Comparison of ENCODE assay signal across 8 cellular contexts in genomic region chr17:61928101-61928436, GRCh38. TPM values are rescaled to one million over a fixed set of nuclear protein-coding genes. Genes with fewer than 3 reads are reported as not detected.
DNase-seq lines count a peak whose midpoint lies in the region; ATAC-seq and TF ChIP-seq lines count a peak whose summit lies in the region.

No MANE protein-coding gene starts in this region.

- H4K20me1 ChIP-seq in GM23248 (ENCODE audit: insufficient read depth): no peaks in the 10 kb centered on the region

- no peak for TF ChIP-seq CTCF in RWPE1 (conservative IDR thresholded peaks at IDR 0.05; ENCODE audit: low read depth)
- no peak for TF ChIP-seq CTCF in fibroblast of pulmonary artery (IDR thresholded peaks at IDR 0.05; ENCODE audit: low read length, missing control alignments)

- peaks cover 13% of the 10 kb centered on the region for H3K4me1 Mint-ChIP-seq in stimulated activated effector memory CD8-positive, alpha-beta T cell treated with anti-CD3 and anti-CD28 coated beads, Interleukin-12 subunit alpha, Interleukin-12 subunit beta, amount 100 ng/mL, for 72 hours

- peak overlapping the region; percentile 95 for H3K27ac Mint-ChIP-seq in stimulated activated effector memory CD8-positive, alpha-beta T cell treated with anti-CD3 and anti-CD28 coated beads, Interleukin-12 subunit alpha, Interleukin-12 subunit beta, amount 100 ng/mL, for 72 hours

- DNase-seq in GM23248: no peak
- no peak for DNase-seq in RWPE1 (ENCODE audit: low spot score)
- no peak for DNase-seq in fibroblast of pulmonary artery (ENCODE audit: low read depth)
- DNase-seq in stimulated activated effector memory CD8-positive, alpha-beta T cell treated with anti-CD3 and anti-CD28 coated beads, Interleukin-12 subunit alpha, Interleukin-12 subunit beta, amount 100 ng/mL, for 72 hours (ENCODE audit: low spot score in 2 of 2): no peak
- DNase-seq in SW480 (ENCODE audit: low spot score): no peak
- no peak for DNase-seq in NCI-H1092 (lab: John Stamatoyannopoulos, UW)
- no peak for DNase-seq in DMS 273 treated with DMSO at 0.1 percent for 48 hours (lab: John Stamatoyannopoulos, UW)

- no peaks in the 10 kb centered on the region for H3K27me3 ChIP-seq in GM23248 (replicated peaks; ENCODE audit: insufficient read depth)

- peak overlapping the region; percentile 96; the same call in 1 of the 2 replicates for H3K9ac ChIP-seq in GM23248

- peak overlapping the region; percentile 91 for H2AFZ ChIP-seq in GM23248

- H3K27ac ChIP-seq in GM23248 (peak overlapping the region; percentile 89), RWPE1 (peak overlapping the region; percentile 80)

- no peaks in the 10 kb centered on the region for H3K9me2 ChIP-seq in GM23248 (ENCODE audit: insufficient read depth)

- H3K4me1 ChIP-seq in GM23248 (ENCODE audit: insufficient read depth): peaks cover 13% of the 10 kb centered on the region

- POLR2A ChIA-PET in RWPE1 (lab: Yijun Ruan, JAX; ENCODE audit: low non-redundant PET): no interaction called here

- H3K4me3 Mint-ChIP-seq in stimulated activated effector memory CD8-positive, alpha-beta T cell treated with anti-CD3 and anti-CD28 coated beads, Interleukin-12 subunit alpha, Interleukin-12 subunit beta, amount 100 ng/mL, for 72 hours: peak overlapping the region; percentile 89

- CTCF ChIA-PET in RWPE1 (lab: Yijun Ruan, JAX): no interaction called here

- H3K36me3 ChIP-seq in GM23248 (ENCODE audit: low read depth): peaks cover 12% of the 10 kb centered on the region; the same call in 1 of the 2 replicates

- peak overlapping the region; percentile 94 for H3K4me2 ChIP-seq in GM23248 (ENCODE audit: unreplicated experiment)

- WGBS in GM23248 (ENCODE audit: low coverage in 1 of 2, low lambda C conversion rate in 2 of 2, missing lambda C conversion rate in 2 of 2), 2 experiments: 62 to 64% methylated on average over 4 of the region's 4 CpGs

- no peaks in the 10 kb centered on the region for H3K9me3 Mint-ChIP-seq in stimulated activated effector memory CD8-positive, alpha-beta T cell treated with anti-CD3 and anti-CD28 coated beads, Interleukin-12 subunit alpha, Interleukin-12 subunit beta, amount 100 ng/mL, for 72 hours

- H3K36me3 Mint-ChIP-seq in stimulated activated effector memory CD8-positive, alpha-beta T cell treated with anti-CD3 and anti-CD28 coated beads, Interleukin-12 subunit alpha, Interleukin-12 subunit beta, amount 100 ng/mL, for 72 hours: peaks cover 44% of the 10 kb centered on the region

- H3K9me3 ChIP-seq in GM23248 (ENCODE audit: low read depth): no peaks in the 10 kb centered on the region

- ATAC-seq in stimulated activated effector memory CD8-positive, alpha-beta T cell treated with anti-CD3 and anti-CD28 coated beads, Interleukin-12 subunit alpha, Interleukin-12 subunit beta, amount 100 ng/mL, for 72 hours: no peak
- no peak for ATAC-seq in HG03571 (IDR thresholded peaks at IDR 0.05; ENCODE audit: unreplicated experiment)

- H3F3A ChIP-seq in GM23248 (ENCODE audit: insufficient read depth): peaks cover 21% of the 10 kb centered on the region

- peaks cover 27% of the 10 kb centered on the region for H3K79me2 ChIP-seq in GM23248 (ENCODE audit: insufficient read depth)

- H3K4me3 ChIP-seq in GM23248 (peak overlapping the region; percentile 83), fibroblast of pulmonary artery (replicated peaks; ENCODE audit: low read depth, low read length) (peak overlapping the region; percentile 92)

- in situ Hi-C loops in GM23248 (cut with MboI): no loop called here

RNA-seq across cellular contexts. Expression of gene INTS2, which starts 0.3 kb away (rescaled TPM):
- 7.8 and 10.5 TPM in 2 replicates for total RNA-seq in GM23248 (2014; rRNA removed; shearing (Covaris generic))
- 2.9 and 3.2 TPM in 2 replicates for polyA plus RNA-seq in GM23248 (2016; fragmentation: Nextera tagmentation; extraction: Ambion mirVana)
